ENCODE assay signal across 16 cellular contexts in the genomic region with DNA sequence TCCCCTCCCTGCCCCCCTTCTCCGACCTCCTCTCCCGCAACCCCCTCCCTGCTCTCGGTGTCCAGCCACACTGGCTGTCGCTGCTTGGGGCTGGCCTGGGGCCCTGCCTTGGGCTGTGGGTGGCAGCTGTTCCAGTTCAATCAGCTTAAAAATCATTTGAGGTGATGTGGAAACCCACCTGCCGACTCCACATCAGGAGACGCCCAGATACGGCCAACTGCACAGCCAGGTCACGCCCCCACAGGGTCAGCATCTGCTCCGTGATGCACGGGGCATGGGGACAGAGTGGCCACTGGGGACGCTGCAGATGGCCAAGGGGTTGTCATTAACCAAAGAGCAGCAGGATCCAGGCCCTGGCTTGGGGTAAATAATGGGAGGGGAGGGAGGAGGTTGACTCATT.
"Had no signal": no experiment of that assay in that cellular context is flagged by ENCODE, and none has a peak within 500 bp of the region (broad histone marks: within the 10 kb centered on the region; RNA-seq: fewer than 3 reads in every experiment).

No MANE protein-coding gene starts in this region.

- H3K9me3 Mint-ChIP-seq: central memory CD8-positive, alpha-beta T cell had no signal

- H3K27ac Mint-ChIP-seq: activated naive CD8-positive, alpha-beta T cell treated with anti-CD3 and anti-CD28 coated beads, Interleukin-2, amount 10 ng/mL, durations not matched to agents 7 days and 5 days; activated T-helper 1 cell treated with anti-CD3 and anti-CD28 coated beads, Interleukin-12 subunit alpha, Interleukin-12 subunit beta, Interleukin-2, Interleukin-4 antibody, amounts not matched to agents 30 ng/mL and 10 ng/mL and 1 ng/mL, durations not matched to agents 14 hours and 24 hours and 36 hours; immature natural killer cell; mesothelial cell of epicardium; stimulated activated naive B cell treated with anti-CD40 and anti-IgM and Interleukin-4, amounts not matched to agents 10 μg/mL and 1 μg/mL and 100 μg/mL, for 72 hours had no signal

- H3K4me3 Mint-ChIP-seq: activated naive CD8-positive, alpha-beta T cell treated with anti-CD3 and anti-CD28 coated beads, Interleukin-2, amount 10 ng/mL, durations not matched to agents 7 days and 5 days; activated T-helper 1 cell treated with anti-CD3 and anti-CD28 coated beads, Interleukin-12 subunit alpha, Interleukin-12 subunit beta, Interleukin-2, Interleukin-4 antibody, amounts not matched to agents 30 ng/mL and 10 ng/mL and 1 ng/mL, durations not matched to agents 14 hours and 24 hours and 36 hours; central memory CD8-positive, alpha-beta T cell; immature natural killer cell; mesothelial cell of epicardium; stimulated activated naive B cell treated with anti-CD40 and anti-IgM and Interleukin-4, amounts not matched to agents 10 μg/mL and 1 μg/mL and 100 μg/mL, for 72 hours had no signal

- ATAC-seq: stimulated activated naive B cell treated with anti-CD40 and anti-IgM and Interleukin-4, amounts not matched to agents 10 μg/mL and 1 μg/mL and 100 μg/mL, for 72 hours had no signal

- DNase-seq: activated CD4-positive, alpha-beta T cell treated with anti-CD3 and anti-CD28 coated beads for 4 hours; activated naive CD8-positive, alpha-beta T cell treated with anti-CD3 and anti-CD28 coated beads, Interleukin-2, amount 10 ng/mL, durations not matched to agents 7 days and 5 days; anterior cingulate cortex; brain microvascular endothelial cell; cortex of kidney; effector CD4-positive, alpha-beta T cell; foreskin fibroblast; hypothalamus; immature natural killer cell; ovary; stimulated activated CD4-positive, alpha-beta T cell treated with anti-CD3 and anti-CD28 coated beads, Interleukin-2, amount 100 ng/mL, for 48 hours; stimulated activated naive B cell treated with anti-CD40 and anti-IgM and Interleukin-4, amounts not matched to agents 10 μg/mL and 1 μg/mL and 100 μg/mL, for 72 hours; thyroid gland had no signal

- H3K4me1 Mint-ChIP-seq: activated naive CD8-positive, alpha-beta T cell treated with anti-CD3 and anti-CD28 coated beads, Interleukin-2, amount 10 ng/mL, durations not matched to agents 7 days and 5 days; central memory CD8-positive, alpha-beta T cell; immature natural killer cell; mesothelial cell of epicardium had no signal

- H3K36me3 Mint-ChIP-seq: activated naive CD8-positive, alpha-beta T cell treated with anti-CD3 and anti-CD28 coated beads, Interleukin-2, amount 10 ng/mL, durations not matched to agents 7 days and 5 days had no signal
